Comparison of ENCODE assay signal across 17 cellular contexts in the genomic region with DNA sequence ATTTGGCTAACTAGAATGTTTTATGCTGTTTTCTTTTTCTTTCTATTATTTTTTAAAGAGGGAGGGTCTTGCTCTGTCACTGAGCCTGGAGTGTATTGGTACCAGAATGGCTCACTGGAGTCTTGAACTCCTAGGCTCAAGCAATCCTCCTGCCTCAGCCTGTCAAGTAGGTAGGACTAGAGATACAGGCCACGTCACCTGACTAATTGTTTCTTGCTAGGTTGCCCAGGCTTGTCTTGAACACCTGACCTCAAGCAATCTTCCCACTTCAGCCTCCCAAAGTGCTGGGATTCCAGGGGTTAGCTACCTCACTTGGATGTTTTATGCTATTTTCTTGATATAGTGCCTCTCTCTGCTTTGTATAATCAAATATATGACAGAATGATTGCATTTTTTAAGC.
A peak's percentile ranks its signal among the peaks of the same experiment; 100 is the strongest.
DNase-seq lines count a peak whose midpoint lies in the region; ATAC-seq, FAIRE-seq and TF ChIP-seq lines count a peak whose summit lies in the region.
"Had no signal": no experiment of that assay in that cellular context is flagged by ENCODE, and none has a peak within 500 bp of the region (broad histone marks: within the 10 kb centered on the region; RNA-seq: fewer than 3 reads in every experiment).

No MANE protein-coding gene starts in this region.

- TF ChIP-seq POLR2A in GM12891 (IDR thresholded peaks at IDR 0.05; ENCODE audit: low read depth, low read length), result no peak

- no peak for FAIRE-seq in GM12891 (lab: Jason Lieb, UNC)
- FAIRE-seq: G401.6, H1 had no signal

- H3K9me3 Mint-ChIP-seq in Calu3 (ENCODE audit: low read depth, unreplicated experiment), result peaks cover 2% of the 10 kb centered on the region
- H3K9me3 Mint-ChIP-seq in stimulated activated effector memory CD8-positive, alpha-beta T cell treated with anti-CD3 and anti-CD28 coated beads, Interleukin-12 subunit alpha, Interleukin-12 subunit beta, amount 100 ng/mL, for 72 hours, result peaks cover 15% of the 10 kb centered on the region

- H3K27me3 Mint-ChIP-seq in Calu3 (ENCODE audit: unreplicated experiment), result no peaks in the 10 kb centered on the region
- H3K27me3 Mint-ChIP-seq: B cell; CD4-positive, alpha-beta T cell had no signal

- peaks cover 7% of the 10 kb centered on the region for H3K36me3 Mint-ChIP-seq in Calu3 (ENCODE audit: insufficient read depth, unreplicated experiment)
- H3K36me3 Mint-ChIP-seq in stimulated activated effector memory CD8-positive, alpha-beta T cell treated with anti-CD3 and anti-CD28 coated beads, Interleukin-12 subunit alpha, Interleukin-12 subunit beta, amount 100 ng/mL, for 72 hours, result no peaks in the 10 kb centered on the region

- H3K4me1 ChIP-seq in RWPE2 (ENCODE audit: insufficient read depth, poor library complexity, severe bottlenecking), result peaks cover 28% of the 10 kb centered on the region

- H3K4me1 Mint-ChIP-seq in Calu3 (ENCODE audit: low read depth, unreplicated experiment), result peaks cover 61% of the 10 kb centered on the region
- peaks cover 12% of the 10 kb centered on the region for H3K4me1 Mint-ChIP-seq in stimulated activated effector memory CD8-positive, alpha-beta T cell treated with anti-CD3 and anti-CD28 coated beads, Interleukin-12 subunit alpha, Interleukin-12 subunit beta, amount 100 ng/mL, for 72 hours

- DNase-seq in Calu3 (no peak), RWPE2 (ENCODE audit: low spot score) (no peak), GM12891 (ENCODE audit: insufficient read length, low spot score) (no peak), sciatic nerve (ENCODE audit: low spot score) (no peak)
- DNase-seq in stimulated activated effector memory CD8-positive, alpha-beta T cell treated with anti-CD3 and anti-CD28 coated beads, Interleukin-12 subunit alpha, Interleukin-12 subunit beta, amount 100 ng/mL, for 72 hours (ENCODE audit: low spot score in 2 of 2), result peak in 1 of 2 donors; percentile 13
- DNase-seq: C1 segment of cervical spinal cord; CD4-positive, alpha-beta T cell; DMS153; DMS79 treated with DMSO at 0.1 percent for 48 hours; EL had no signal

- H3K27ac ChIP-seq in RWPE2 (ENCODE audit: poor library complexity, severe bottlenecking), result peak overlapping the region; percentile 60
- H3K27ac ChIP-seq: HL-60 had no signal

- no peaks in the 10 kb centered on the region for H3K27me3 ChIP-seq in RWPE2 (ENCODE audit: insufficient read depth, poor library complexity, severe bottlenecking)

- H3K9me3 ChIP-seq in RWPE2 (ENCODE audit: severe bottlenecking), result peaks cover 9% of the 10 kb centered on the region
- H3K9me3 ChIP-seq: HAP-1 had no signal

- no peak overlapping the region for H3K4me3 ChIP-seq in RWPE2 (ENCODE audit: severe bottlenecking)
- H3K4me3 ChIP-seq: HAP-1 had no signal

- ATAC-seq in RWPE2 (ENCODE audit: low read depth) (no peak), esophagus mucosa (peak; percentile 79), HG03520 (IDR thresholded peaks at IDR 0.05; ENCODE audit: unreplicated experiment) (no peak), sciatic nerve (no peak)
- ATAC-seq in stimulated activated effector memory CD8-positive, alpha-beta T cell treated with anti-CD3 and anti-CD28 coated beads, Interleukin-12 subunit alpha, Interleukin-12 subunit beta, amount 100 ng/mL, for 72 hours, result no peak

- CTCF ChIA-PET in Calu3 (lab: Charles Lee), result no interaction called here

- intact Hi-C loops in Calu3 (cut with micrococcal nuclease; ENCODE audit: unreplicated experiment) (no loop called here), sciatic nerve (cut with DNase I) (no loop called here)

- H3K4me3 Mint-ChIP-seq in Calu3 (ENCODE audit: low read depth, unreplicated experiment), result no peak overlapping the region
- H3K4me3 Mint-ChIP-seq in stimulated activated effector memory CD8-positive, alpha-beta T cell treated with anti-CD3 and anti-CD28 coated beads, Interleukin-12 subunit alpha, Interleukin-12 subunit beta, amount 100 ng/mL, for 72 hours, result no peak overlapping the region
- H3K4me3 Mint-ChIP-seq: B cell; CD4-positive, alpha-beta T cell had no signal

- no peak for TF ChIP-seq CTCF in Calu3 (IDR thresholded peaks at IDR 0.05; ENCODE audit: unreplicated experiment)
- TF ChIP-seq CTCF in RWPE2 (IDR thresholded peaks at IDR 0.05; ENCODE audit: poor library complexity, severe bottlenecking), result no peak

- BruUV-seq in Calu3 (replicated peaks; lab: Mats Ljungman, UMichigan), result no TSS peak

- H3K36me3 ChIP-seq in RWPE2 (ENCODE audit: low read depth), result no peaks in the 10 kb centered on the region
- H3K36me3 ChIP-seq: HAP-1 had no signal

- peak overlapping the region; percentile 36 for H3K27ac Mint-ChIP-seq in Calu3 (ENCODE audit: unreplicated experiment)
- H3K27ac Mint-ChIP-seq in stimulated activated effector memory CD8-positive, alpha-beta T cell treated with anti-CD3 and anti-CD28 coated beads, Interleukin-12 subunit alpha, Interleukin-12 subunit beta, amount 100 ng/mL, for 72 hours, result peak overlapping the region; percentile 11
- H3K27ac Mint-ChIP-seq: B cell; CD4-positive, alpha-beta T cell had no signal

TF ChIP-seq in GM12891, 5 proteins besides CTCF, POLR2A, EP300 and RAD21:
- TF ChIP-seq SPI1 (IDR thresholded peaks at IDR 0.05; ENCODE audit: low read depth, low read length) (no peak), PAX5 (IDR thresholded peaks at IDR 0.05; ENCODE audit: insufficient read depth, low read length, severe bottlenecking) (no peak), POU2F2 (IDR thresholded peaks at IDR 0.05; ENCODE audit: low read depth, low read length) (no peak), POLR2AphosphoS5 (IDR thresholded peaks at IDR 0.05; ENCODE audit: low read depth, low read length) (no peak), TAF1 (IDR thresholded peaks at IDR 0.05; ENCODE audit: low read depth, low read length) (no peak)
